8 cellular contexts compared by ENCODE assay signal in genomic region chr19:58557253-58558065, GRCh38. TPM values are rescaled to one million over a fixed set of nuclear protein-coding genes. Genes with fewer than 3 reads are reported as not detected.
DNase-seq lines count a peak whose midpoint lies in the region; ATAC-seq and TF ChIP-seq lines count a peak whose summit lies in the region.

No MANE protein-coding gene starts in this region.

- no peaks in the 10 kb centered on the region for H3K9me3 ChIP-seq in CD4-positive, CD25-positive, alpha-beta regulatory T cell (ENCODE audit: control insufficient read depth in 2 of 2, low read length in 2 of 2)
- H3K9me3 ChIP-seq in OCI-LY3 (ENCODE audit: insufficient read depth, low read length) (no peaks in the 10 kb centered on the region), endodermal cell (ENCODE audit: control insufficient read depth, low read length) (no peaks in the 10 kb centered on the region), neuron (ENCODE audit: low read length) (no peaks in the 10 kb centered on the region)

- H3K27ac Mint-ChIP-seq in CD4-positive, CD25-positive, alpha-beta regulatory T cell, result peak overlapping the region; percentile 92 to 98 (median 94)
- H3K27ac Mint-ChIP-seq in endodermal cell, result peak overlapping the region; percentile 95

- peaks cover 0 to 83% (median 45%) of the 10 kb centered on the region in 4 donors for H3K4me1 Mint-ChIP-seq in CD4-positive, CD25-positive, alpha-beta regulatory T cell
- H3K4me1 Mint-ChIP-seq in endodermal cell, result peaks cover 27% of the 10 kb centered on the region

- no peaks in the 10 kb centered on the region for H3K27me3 ChIP-seq in CD4-positive, CD25-positive, alpha-beta regulatory T cell (ENCODE audit: control insufficient read depth, insufficient read depth, low read length)
- no peaks in the 10 kb centered on the region for H3K27me3 ChIP-seq in OCI-LY3 (ENCODE audit: low read depth, low read length)
- peaks cover 6% of the 10 kb centered on the region for H3K27me3 ChIP-seq in endodermal cell (ENCODE audit: control insufficient read depth, insufficient read depth, low read length, poor library complexity, severe bottlenecking)
- no peaks in the 10 kb centered on the region for H3K27me3 ChIP-seq in neuron (ENCODE audit: insufficient read depth, low read length)

- no peak for DNase-seq in CD4-positive, CD25-positive, alpha-beta regulatory T cell
- DNase-seq in endodermal cell (no peak), NCI-H526 (lab: John Stamatoyannopoulos, UW) (no peak), 8988T (no peak), NCI-H2029 treated with DMSO at 0.1 percent for 48 hours (lab: John Stamatoyannopoulos, UW) (no peak)

- H3K9ac ChIP-seq in OCI-LY3 (ENCODE audit: low read length), result peak overlapping the region; percentile 99
- peak overlapping the region; percentile 95 for H3K9ac ChIP-seq in endodermal cell (ENCODE audit: extremely low read depth, low read length, poor library complexity, severe bottlenecking)

- H3K27me3 Mint-ChIP-seq in CD4-positive, CD25-positive, alpha-beta regulatory T cell, result no peaks in the 10 kb centered on the region
- peaks cover 2% of the 10 kb centered on the region for H3K27me3 Mint-ChIP-seq in endodermal cell (ENCODE audit: insufficient read depth)

- peaks cover 0 to 2% (median 0%) of the 10 kb centered on the region in 7 donors for H3K9me3 Mint-ChIP-seq in CD4-positive, CD25-positive, alpha-beta regulatory T cell
- H3K9me3 Mint-ChIP-seq in endodermal cell, result no peaks in the 10 kb centered on the region

- H3K79me2 ChIP-seq in OCI-LY3 (ENCODE audit: low read length), result peaks cover 74% of the 10 kb centered on the region

- WGBS in endodermal cell (ENCODE audit: insufficient coverage in 1 of 2, insufficient read length in 1 of 2), 2 experiments, result 36% methylated on average over 8 to 11 of the region's 11 CpGs

- H3K4me3 Mint-ChIP-seq in CD4-positive, CD25-positive, alpha-beta regulatory T cell, result peak overlapping the region; percentile 89 to 97 (median 96)
- H3K4me3 Mint-ChIP-seq in endodermal cell, result peak overlapping the region; percentile 96

- H4K20me1 ChIP-seq in OCI-LY3 (ENCODE audit: insufficient read depth, low read length), result no peaks in the 10 kb centered on the region

- H3K36me3 ChIP-seq in CD4-positive, CD25-positive, alpha-beta regulatory T cell (ENCODE audit: control insufficient read depth, insufficient read depth, low read length), result peaks cover 14% of the 10 kb centered on the region
- H3K36me3 ChIP-seq in OCI-LY3 (replicated peaks; ENCODE audit: low read depth, low read length) (peaks cover 32% of the 10 kb centered on the region), endodermal cell (ENCODE audit: control insufficient read depth, insufficient read depth, low read length) (peaks cover 29% of the 10 kb centered on the region), neuron (ENCODE audit: insufficient read depth, low read length) (peaks cover 34% of the 10 kb centered on the region)

- no peak for ATAC-seq in CD4-positive, CD25-positive, alpha-beta regulatory T cell (ENCODE audit: low read depth in 2 of 2)
- ATAC-seq in GM18909 (IDR thresholded peaks at IDR 0.05; ENCODE audit: poor library complexity, unreplicated experiment), result no peak

- peaks cover 67% of the 10 kb centered on the region for H3K4me1 ChIP-seq in CD4-positive, CD25-positive, alpha-beta regulatory T cell (ENCODE audit: control insufficient read depth, insufficient read depth, low read length, poor library complexity, severe bottlenecking)
- H3K4me1 ChIP-seq in OCI-LY3 (ENCODE audit: low read length) (peaks cover 33% of the 10 kb centered on the region), endodermal cell (ENCODE audit: control insufficient read depth, insufficient read depth, low read length) (no peaks in the 10 kb centered on the region), neuron (ENCODE audit: insufficient read depth, low read length) (peaks cover 42% of the 10 kb centered on the region)

- peak overlapping the region; percentile 93 for H3K27ac ChIP-seq in CD4-positive, CD25-positive, alpha-beta regulatory T cell (ENCODE audit: insufficient read depth, low read length, poor library complexity, severe bottlenecking)
- peak overlapping the region; percentile 94 for H3K27ac ChIP-seq in OCI-LY3 (ENCODE audit: low read length)
- H3K27ac ChIP-seq in endodermal cell (ENCODE audit: low read depth, low read length), result peak overlapping the region; percentile 59

- no peak for TF ChIP-seq CTCF in OCI-LY3 (IDR thresholded peaks at IDR 0.05; ENCODE audit: low read depth, low read length)
- no peak for TF ChIP-seq CTCF in endodermal cell (conservative IDR thresholded peaks at IDR 0.05)

- H3K36me3 Mint-ChIP-seq in CD4-positive, CD25-positive, alpha-beta regulatory T cell, result peaks cover 20% of the 10 kb centered on the region
- peaks cover 27% of the 10 kb centered on the region for H3K36me3 Mint-ChIP-seq in endodermal cell (ENCODE audit: low read depth)

- H3K4me2 ChIP-seq in OCI-LY3 (ENCODE audit: low read length), result peak overlapping the region; percentile 95

- H2AFZ ChIP-seq in OCI-LY3 (ENCODE audit: low read depth, low read length), result no peak overlapping the region
- H2AFZ ChIP-seq in neuron (ENCODE audit: low read depth, low read length), result no peak overlapping the region

- peak overlapping the region; percentile 81 for H3K4me3 ChIP-seq in CD4-positive, CD25-positive, alpha-beta regulatory T cell (ENCODE audit: low read depth, low read length)
- H3K4me3 ChIP-seq in OCI-LY3 (ENCODE audit: low read length), result peak overlapping the region; percentile 88
- peak overlapping the region; percentile 99 for H3K4me3 ChIP-seq in endodermal cell (ENCODE audit: low read length)
- H3K4me3 ChIP-seq in neuron (ENCODE audit: low read length), result peak overlapping the region; percentile 87

RNA-seq across cellular contexts. Expression of gene UBE2M, which starts 1.0 kb away (rescaled TPM):
- total RNA-seq in CD4-positive, CD25-positive, alpha-beta regulatory T cell, result 50.2 TPM
- polyA plus RNA-seq in CD4-positive, CD25-positive, alpha-beta regulatory T cell, result 10 to 100 TPM in 2 of 4 donors, 1 to 10 TPM in 2; 8.7 to 17.2 (median 12.9) TPM
- 100 to 1,000 TPM in 1 of 2 donors, 10 to 100 TPM in 1; 90.8 to 116 TPM for total RNA-seq in endodermal cell
- 92.6 TPM for polyA plus RNA-seq in endodermal cell (2013, experiment 1 of 2)
- 101 TPM for polyA plus RNA-seq in endodermal cell (2013, experiment 2 of 2)

RNA-seq across cellular contexts. Expression of gene CHMP2A, which starts 2.6 kb away (rescaled TPM):
- total RNA-seq in CD4-positive, CD25-positive, alpha-beta regulatory T cell, result 83.1 TPM
- polyA plus RNA-seq in CD4-positive, CD25-positive, alpha-beta regulatory T cell, result 100 to 1,000 TPM; 210 to 273 (median 240) TPM
- 100 to 1,000 TPM in 1 of 2 donors, 10 to 100 TPM in 1; 97.7 to 147 TPM for total RNA-seq in endodermal cell
- 99.3 TPM for polyA plus RNA-seq in endodermal cell (2013, experiment 1 of 2)
- polyA plus RNA-seq in endodermal cell (2013, experiment 2 of 2), result 93.6 TPM

RNA-seq across cellular contexts. Expression of gene TRIM28, which starts 13.6 kb away (rescaled TPM):
- total RNA-seq in CD4-positive, CD25-positive, alpha-beta regulatory T cell, result 379 TPM
- 10 to 100 TPM; 34.5 to 52.4 (median 44.0) TPM for polyA plus RNA-seq in CD4-positive, CD25-positive, alpha-beta regulatory T cell
- total RNA-seq in endodermal cell, result 100 to 1,000 TPM; 809 to 859 TPM
- 758 TPM for polyA plus RNA-seq in endodermal cell (2013, experiment 1 of 2)
- 628 TPM for polyA plus RNA-seq in endodermal cell (2013, experiment 2 of 2)

RNA-seq across cellular contexts. Expression of gene MZF1, which starts 15.7 kb away (rescaled TPM):
- total RNA-seq in CD4-positive, CD25-positive, alpha-beta regulatory T cell, result 15.6 TPM
- 1 to 10 TPM; 7.4 to 8.9 (median 7.9) TPM for polyA plus RNA-seq in CD4-positive, CD25-positive, alpha-beta regulatory T cell
- total RNA-seq in endodermal cell, result 10 to 100 TPM; 24.3 to 33.1 TPM
- polyA plus RNA-seq in endodermal cell (2013, experiment 1 of 2), result 26.1 TPM
- polyA plus RNA-seq in endodermal cell (2013, experiment 2 of 2), result 22.6 TPM

RNA-seq across cellular contexts. Expression of gene ZBTB45, which starts 37.8 kb away (rescaled TPM):
- total RNA-seq in CD4-positive, CD25-positive, alpha-beta regulatory T cell, result 8.0 TPM
- 1 to 10 TPM; 4.2 to 5.7 (median 4.9) TPM for polyA plus RNA-seq in CD4-positive, CD25-positive, alpha-beta regulatory T cell
- 10 to 100 TPM; 19.0 to 19.4 TPM for total RNA-seq in endodermal cell
- polyA plus RNA-seq in endodermal cell (2013, experiment 1 of 2), result 19.3 TPM
- polyA plus RNA-seq in endodermal cell (2013, experiment 2 of 2), result 18.3 TPM
